ENCODE assay signal across 16 cellular contexts in genomic region chrX:2264179-2265030, GRCh38.
"Had no signal": no experiment of that assay in that cellular context is flagged by ENCODE, and none has a peak within 500 bp of the region (broad histone marks: within the 10 kb centered on the region; RNA-seq: fewer than 3 reads in every experiment).

No MANE protein-coding gene starts in this region.

- H3K9me3 ChIP-seq: gastrocnemius medialis, right atrium auricular region had no signal

- H3K27me3 Mint-ChIP-seq: naive B cell, type B pancreatic cell had no signal

- H3K27me3 ChIP-seq: gastrocnemius medialis, hepatocyte, right atrium auricular region had no signal

- H3K4me1 ChIP-seq: gastrocnemius medialis, right atrium auricular region had no signal

- H3K27ac Mint-ChIP-seq: stimulated activated effector memory CD8-positive, alpha-beta T cell treated with anti-CD3 and anti-CD28 coated beads, Interleukin-12 subunit alpha, Interleukin-12 subunit beta, amount 100 ng/mL, for 72 hours; type B pancreatic cell had no signal

- H3K27ac ChIP-seq: epithelial cell of prostate, gastrocnemius medialis, hepatocyte, parathyroid adenoma, right atrium auricular region had no signal

- H3K36me3 Mint-ChIP-seq: naive B cell; stimulated activated effector memory CD8-positive, alpha-beta T cell treated with anti-CD3 and anti-CD28 coated beads, Interleukin-12 subunit alpha, Interleukin-12 subunit beta, amount 100 ng/mL, for 72 hours had no signal

- H3K4me1 Mint-ChIP-seq: stimulated activated effector memory CD8-positive, alpha-beta T cell treated with anti-CD3 and anti-CD28 coated beads, Interleukin-12 subunit alpha, Interleukin-12 subunit beta, amount 100 ng/mL, for 72 hours had no signal

- H3K4me3 ChIP-seq: gastrocnemius medialis, hepatocyte, right atrium auricular region had no signal

- H3K36me3 ChIP-seq: right atrium auricular region had no signal

- DNase-seq: activated CD4-positive, alpha-beta T cell treated with anti-CD3 and anti-CD28 coated beads, Interleukin-2, amount 50 U/mL, for 4 hours; activated naive CD4-positive, alpha-beta T cell treated with Interleukin-2 at 50 U/mL for 16 hours; central memory CD4-positive, alpha-beta T cell; cortex of kidney; effector CD8-positive, alpha-beta T cell; gastrocnemius medialis; midbrain; naive B cell; small intestine; substantia nigra had no signal

- H3K9ac ChIP-seq: parathyroid adenoma had no signal

- H3K9me3 Mint-ChIP-seq: naive B cell; stimulated activated effector memory CD8-positive, alpha-beta T cell treated with anti-CD3 and anti-CD28 coated beads, Interleukin-12 subunit alpha, Interleukin-12 subunit beta, amount 100 ng/mL, for 72 hours; type B pancreatic cell had no signal

- H3K4me3 Mint-ChIP-seq: naive B cell; stimulated activated effector memory CD8-positive, alpha-beta T cell treated with anti-CD3 and anti-CD28 coated beads, Interleukin-12 subunit alpha, Interleukin-12 subunit beta, amount 100 ng/mL, for 72 hours; type B pancreatic cell had no signal
